Comparison of ENCODE assay signal across 1 cellular context in the genomic region with DNA sequence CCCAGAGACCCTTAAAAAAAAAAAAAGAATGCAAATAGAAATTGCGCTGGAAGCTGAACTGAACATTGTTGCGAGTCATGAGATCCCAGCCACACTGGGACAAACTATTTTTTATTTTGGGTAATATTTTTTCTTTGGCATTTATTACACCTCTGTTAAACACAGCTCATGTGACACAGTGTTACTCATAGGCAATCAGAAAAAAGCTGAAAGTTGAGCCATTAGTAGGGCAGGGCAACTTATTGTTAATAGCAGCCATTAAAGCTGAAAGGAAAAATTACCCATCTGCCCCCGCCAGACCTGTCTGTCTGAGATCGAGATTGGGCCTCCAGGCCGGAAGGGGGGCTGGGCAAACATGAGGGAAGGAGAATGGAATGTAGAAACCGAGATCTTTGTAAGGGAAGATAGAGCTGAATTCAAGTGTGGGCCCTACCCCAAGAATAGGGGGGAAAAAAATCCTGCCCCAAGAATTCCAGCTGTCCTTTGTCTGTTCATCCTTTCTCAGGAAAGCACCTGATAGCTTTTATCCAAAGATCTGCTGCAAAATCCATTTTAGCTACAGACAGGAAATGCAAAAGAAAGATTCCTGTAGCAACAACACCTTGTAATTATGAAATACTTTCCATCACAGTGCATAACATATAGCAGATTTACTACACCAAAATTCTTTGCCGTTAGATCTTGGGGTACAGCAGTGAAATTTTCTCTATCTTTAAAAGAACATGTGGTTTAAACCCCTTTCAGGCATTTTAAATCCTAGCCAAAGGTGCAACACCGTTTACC.
TF ChIP-seq lines count a peak whose summit lies in the region.

No MANE protein-coding gene starts in this region.

TF ChIP-seq in HEK293, 187 proteins besides CTCF, POLR2A, EP300 and RAD21 (continued from another document and continues in another):
- TF ChIP-seq, protein P1, sequence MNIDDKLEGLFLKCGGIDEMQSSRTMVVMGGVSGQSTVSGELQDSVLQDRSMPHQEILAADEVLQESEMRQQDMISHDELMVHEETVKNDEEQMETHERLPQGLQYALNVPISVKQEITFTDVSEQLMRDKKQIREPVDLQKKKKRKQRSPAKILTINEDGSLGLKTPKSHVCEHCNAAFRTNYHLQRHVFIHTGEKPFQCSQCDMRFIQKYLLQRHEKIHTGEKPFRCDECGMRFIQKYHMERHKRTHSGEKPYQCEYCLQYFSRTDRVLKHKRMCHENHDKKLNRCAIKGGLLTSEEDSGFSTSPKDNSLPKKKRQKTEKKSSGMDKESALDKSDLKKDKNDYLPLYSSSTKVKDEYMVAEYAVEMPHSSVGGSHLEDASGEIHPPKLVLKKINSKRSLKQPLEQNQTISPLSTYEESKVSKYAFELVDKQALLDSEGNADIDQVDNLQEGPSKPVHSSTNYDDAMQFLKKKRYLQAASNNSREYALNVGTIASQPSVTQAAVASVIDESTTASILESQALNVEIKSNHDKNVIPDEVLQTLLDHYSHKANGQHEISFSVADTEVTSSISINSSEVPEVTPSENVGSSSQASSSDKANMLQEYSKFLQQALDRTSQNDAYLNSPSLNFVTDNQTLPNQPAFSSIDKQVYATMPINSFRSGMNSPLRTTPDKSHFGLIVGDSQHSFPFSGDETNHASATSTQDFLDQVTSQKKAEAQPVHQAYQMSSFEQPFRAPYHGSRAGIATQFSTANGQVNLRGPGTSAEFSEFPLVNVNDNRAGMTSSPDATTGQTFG (tag by site-specific recombination; IDR thresholded peaks at IDR 0.05; ENCODE audit: borderline replicate concordance), result no peak
- TF ChIP-seq ZNF76 (tag by site-specific recombination; IDR thresholded peaks at IDR 0.05; ENCODE audit: borderline replicate concordance, low read depth) (peak; percentile 69), ZEB2 (tag by site-specific recombination; IDR thresholded peaks at IDR 0.05) (peak; percentile 91), ZNF423 (tag by site-specific recombination; IDR thresholded peaks at IDR 0.05) (no peak), ZFP41 (tag by site-specific recombination; IDR thresholded peaks at IDR 0.05; ENCODE audit: borderline replicate concordance) (no peak), EGR2 (tag by site-specific recombination; IDR thresholded peaks at IDR 0.05; ENCODE audit: low read depth) (no peak), ZNF341 (tag by site-specific recombination; IDR thresholded peaks at IDR 0.05; ENCODE audit: low read depth) (no peak), GLIS1 (tag by site-specific recombination; IDR thresholded peaks at IDR 0.05) (peak; percentile 12; the same call in 1 of the 2 replicates), ZNF10 (tag by site-specific recombination; IDR thresholded peaks at IDR 0.05) (no peak), ZNF19 (tag by site-specific recombination; IDR thresholded peaks at IDR 0.05; ENCODE audit: low read depth) (no peak), SP2 (tag by site-specific recombination; IDR thresholded peaks at IDR 0.05) (0 out of 2 replicates have a peak, but pooled peaks have one; percentile 36), OVOL3 (tag by site-specific recombination; IDR thresholded peaks at IDR 0.05) (0 out of 2 replicates have a peak, but pooled peaks have one; percentile 39), ZNF112 (tag by site-specific recombination; IDR thresholded peaks at IDR 0.05) (no peak), FEZF1 (tag by site-specific recombination; IDR thresholded peaks at IDR 0.05) (peak; percentile 32; the same call in 1 of the 2 replicates), SCRT1 (tag by site-specific recombination; IDR thresholded peaks at IDR 0.05; ENCODE audit: borderline replicate concordance) (no peak), ZNF585B (tag by site-specific recombination; IDR thresholded peaks at IDR 0.05) (no peak), YY2 (tag by site-specific recombination; IDR thresholded peaks at IDR 0.05) (no peak), ZBTB21 (tag by site-specific recombination; IDR thresholded peaks at IDR 0.05) (no peak), ZNF600 (tag by site-specific recombination; IDR thresholded peaks at IDR 0.05) (no peak), ZNF664 (tag by site-specific recombination; IDR thresholded peaks at IDR 0.05) (no peak), SALL2 (tag by site-specific recombination; IDR thresholded peaks at IDR 0.05; ENCODE audit: borderline replicate concordance) (no peak), TCF7L2 (IDR thresholded peaks at IDR 0.05; ENCODE audit: borderline replicate concordance, low read depth, low read length) (no peak), ZNF670 (tag by site-specific recombination; IDR thresholded peaks at IDR 0.05; ENCODE audit: low read depth) (no peak), YY1 (tag by site-specific recombination; IDR thresholded peaks at IDR 0.05) (no peak), ZNF2 (tag by site-specific recombination; IDR thresholded peaks at IDR 0.05) (0 out of 2 replicates have a peak, but pooled peaks have one; percentile 34), ZNF623 (tag by site-specific recombination; IDR thresholded peaks at IDR 0.05) (no peak), ZNF266 (tag by site-specific recombination; IDR thresholded peaks at IDR 0.05; ENCODE audit: low read depth) (no peak), ZFP69B (tag by site-specific recombination; IDR thresholded peaks at IDR 0.05) (peak; percentile 90), ZNF544 (tag by site-specific recombination; IDR thresholded peaks at IDR 0.05) (no peak), ZNF830 (tag by site-specific recombination; IDR thresholded peaks at IDR 0.05; ENCODE audit: low read depth) (no peak), RBAK (tag by site-specific recombination; IDR thresholded peaks at IDR 0.05) (no peak), ZNF529 (tag by site-specific recombination; IDR thresholded peaks at IDR 0.05; ENCODE audit: insufficient replicate concordance) (no peak)
- TF ChIP-seq, protein P2, sequence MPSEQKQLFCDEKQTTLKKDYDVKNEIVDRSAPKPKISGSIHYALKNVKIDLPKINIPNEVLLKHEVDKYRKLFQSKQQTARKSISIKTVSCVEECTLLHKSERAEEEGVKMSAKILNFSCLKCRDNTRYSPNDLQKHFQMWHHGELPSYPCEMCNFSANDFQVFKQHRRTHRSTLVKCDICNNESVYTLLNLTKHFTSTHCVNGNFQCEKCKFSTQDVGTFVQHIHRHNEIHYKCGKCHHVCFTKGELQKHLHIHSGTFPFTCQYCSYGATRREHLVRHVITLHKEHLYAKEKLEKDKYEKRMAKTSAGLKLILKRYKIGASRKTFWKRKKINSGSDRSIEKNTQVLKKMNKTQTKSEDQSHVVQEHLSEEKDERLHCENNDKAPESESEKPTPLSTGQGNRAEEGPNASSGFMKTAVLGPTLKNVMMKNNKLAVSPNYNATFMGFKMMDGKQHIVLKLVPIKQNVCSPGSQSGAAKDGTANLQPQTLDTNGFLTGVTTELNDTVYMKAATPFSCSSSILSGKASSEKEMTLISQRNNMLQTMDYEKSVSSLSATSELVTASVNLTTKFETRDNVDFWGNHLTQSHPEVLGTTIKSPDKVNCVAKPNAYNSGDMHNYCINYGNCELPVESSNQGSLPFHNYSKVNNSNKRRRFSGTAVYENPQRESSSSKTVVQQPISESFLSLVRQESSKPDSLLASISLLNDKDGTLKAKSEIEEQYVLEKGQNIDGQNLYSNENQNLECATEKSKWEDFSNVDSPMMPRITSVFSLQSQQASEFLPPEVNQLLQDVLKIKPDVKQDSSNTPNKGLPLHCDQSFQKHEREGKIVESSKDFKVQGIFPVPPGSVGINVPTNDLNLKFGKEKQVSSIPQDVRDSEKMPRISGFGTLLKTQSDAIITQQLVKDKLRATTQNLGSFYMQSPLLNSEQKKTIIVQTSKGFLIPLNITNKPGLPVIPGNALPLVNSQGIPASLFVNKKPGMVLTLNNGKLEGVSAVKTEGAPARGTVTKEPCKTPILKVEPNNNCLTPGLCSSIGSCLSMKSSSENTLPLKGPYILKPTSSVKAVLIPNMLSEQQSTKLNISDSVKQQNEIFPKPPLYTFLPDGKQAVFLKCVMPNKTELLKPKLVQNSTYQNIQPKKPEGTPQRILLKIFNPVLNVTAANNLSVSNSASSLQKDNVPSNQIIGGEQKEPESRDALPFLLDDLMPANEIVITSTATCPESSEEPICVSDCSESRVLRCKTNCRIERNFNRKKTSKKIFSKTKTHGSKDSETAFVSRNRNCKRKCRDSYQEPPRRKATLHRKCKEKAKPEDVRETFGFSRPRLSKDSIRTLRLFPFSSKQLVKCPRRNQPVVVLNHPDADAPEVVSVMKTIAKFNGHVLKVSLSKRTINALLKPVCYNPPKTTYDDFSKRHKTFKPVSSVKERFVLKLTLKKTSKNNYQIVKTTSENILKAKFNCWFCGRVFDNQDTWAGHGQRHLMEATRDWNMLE (tag by site-specific recombination; conservative IDR thresholded peaks at IDR 0.05; ENCODE audit: low read depth), result 0 out of 2 replicates have a peak, but pooled peaks have one; percentile 52
- TF ChIP-seq, protein P3, sequence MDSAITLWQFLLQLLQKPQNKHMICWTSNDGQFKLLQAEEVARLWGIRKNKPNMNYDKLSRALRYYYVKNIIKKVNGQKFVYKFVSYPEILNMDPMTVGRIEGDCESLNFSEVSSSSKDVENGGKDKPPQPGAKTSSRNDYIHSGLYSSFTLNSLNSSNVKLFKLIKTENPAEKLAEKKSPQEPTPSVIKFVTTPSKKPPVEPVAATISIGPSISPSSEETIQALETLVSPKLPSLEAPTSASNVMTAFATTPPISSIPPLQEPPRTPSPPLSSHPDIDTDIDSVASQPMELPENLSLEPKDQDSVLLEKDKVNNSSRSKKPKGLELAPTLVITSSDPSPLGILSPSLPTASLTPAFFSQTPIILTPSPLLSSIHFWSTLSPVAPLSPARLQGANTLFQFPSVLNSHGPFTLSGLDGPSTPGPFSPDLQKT (IDR thresholded peaks at IDR 0.05; ENCODE audit: borderline replicate concordance, low read depth, low read length), result no peak
- TF ChIP-seq, protein P4, sequence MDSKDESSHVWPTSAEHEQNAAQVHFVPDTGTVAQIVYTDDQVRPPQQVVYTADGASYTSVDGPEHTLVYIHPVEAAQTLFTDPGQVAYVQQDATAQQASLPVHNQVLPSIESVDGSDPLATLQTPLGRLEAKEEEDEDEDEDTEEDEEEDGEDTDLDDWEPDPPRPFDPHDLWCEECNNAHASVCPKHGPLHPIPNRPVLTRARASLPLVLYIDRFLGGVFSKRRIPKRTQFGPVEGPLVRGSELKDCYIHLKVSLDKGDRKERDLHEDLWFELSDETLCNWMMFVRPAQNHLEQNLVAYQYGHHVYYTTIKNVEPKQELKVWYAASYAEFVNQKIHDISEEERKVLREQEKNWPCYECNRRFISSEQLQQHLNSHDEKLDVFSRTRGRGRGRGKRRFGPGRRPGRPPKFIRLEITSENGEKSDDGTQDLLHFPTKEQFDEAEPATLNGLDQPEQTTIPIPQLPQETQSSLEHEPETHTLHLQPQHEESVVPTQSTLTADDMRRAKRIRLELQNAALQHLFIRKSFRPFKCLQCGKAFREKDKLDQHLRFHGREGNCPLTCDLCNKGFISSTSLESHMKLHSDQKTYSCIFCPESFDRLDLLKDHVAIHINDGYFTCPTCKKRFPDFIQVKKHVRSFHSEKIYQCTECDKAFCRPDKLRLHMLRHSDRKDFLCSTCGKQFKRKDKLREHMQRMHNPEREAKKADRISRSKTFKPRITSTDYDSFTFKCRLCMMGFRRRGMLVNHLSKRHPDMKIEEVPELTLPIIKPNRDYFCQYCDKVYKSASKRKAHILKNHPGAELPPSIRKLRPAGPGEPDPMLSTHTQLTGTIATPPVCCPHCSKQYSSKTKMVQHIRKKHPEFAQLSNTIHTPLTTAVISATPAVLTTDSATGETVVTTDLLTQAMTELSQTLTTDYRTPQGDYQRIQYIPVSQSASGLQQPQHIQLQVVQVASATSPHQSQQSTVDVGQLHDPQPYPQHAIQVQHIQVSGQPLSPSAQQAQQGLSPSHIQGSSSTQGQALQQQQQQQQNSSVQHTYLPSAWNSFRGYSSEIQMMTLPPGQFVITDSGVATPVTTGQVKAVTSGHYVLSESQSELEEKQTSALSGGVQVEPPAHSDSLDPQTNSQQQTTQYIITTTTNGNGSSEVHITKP (tag by site-specific recombination; IDR thresholded peaks at IDR 0.05), result peak; percentile 91
- TF ChIP-seq, protein P5, sequence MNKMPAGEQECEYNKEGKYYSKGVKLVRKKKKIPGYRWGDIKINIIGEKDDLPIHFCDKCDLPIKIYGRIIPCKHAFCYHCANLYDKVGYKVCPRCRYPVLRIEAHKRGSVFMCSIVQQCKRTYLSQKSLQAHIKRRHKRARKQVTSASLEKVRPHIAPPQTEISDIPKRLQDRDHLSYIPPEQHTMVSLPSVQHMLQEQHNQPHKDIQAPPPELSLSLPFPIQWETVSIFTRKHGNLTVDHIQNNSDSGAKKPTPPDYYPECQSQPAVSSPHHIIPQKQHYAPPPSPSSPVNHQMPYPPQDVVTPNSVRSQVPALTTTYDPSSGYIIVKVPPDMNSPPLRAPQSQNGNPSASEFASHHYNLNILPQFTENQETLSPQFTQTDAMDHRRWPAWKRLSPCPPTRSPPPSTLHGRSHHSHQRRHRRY (tag by site-specific recombination; IDR thresholded peaks at IDR 0.05), result no peak
- TF ChIP-seq, protein P6, sequence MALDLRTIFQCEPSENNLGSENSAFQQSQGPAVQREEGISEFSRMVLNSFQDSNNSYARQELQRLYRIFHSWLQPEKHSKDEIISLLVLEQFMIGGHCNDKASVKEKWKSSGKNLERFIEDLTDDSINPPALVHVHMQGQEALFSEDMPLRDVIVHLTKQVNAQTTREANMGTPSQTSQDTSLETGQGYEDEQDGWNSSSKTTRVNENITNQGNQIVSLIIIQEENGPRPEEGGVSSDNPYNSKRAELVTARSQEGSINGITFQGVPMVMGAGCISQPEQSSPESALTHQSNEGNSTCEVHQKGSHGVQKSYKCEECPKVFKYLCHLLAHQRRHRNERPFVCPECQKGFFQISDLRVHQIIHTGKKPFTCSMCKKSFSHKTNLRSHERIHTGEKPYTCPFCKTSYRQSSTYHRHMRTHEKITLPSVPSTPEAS (tag by site-specific recombination; IDR thresholded peaks at IDR 0.05), result no peak
- TF ChIP-seq, protein P7, sequence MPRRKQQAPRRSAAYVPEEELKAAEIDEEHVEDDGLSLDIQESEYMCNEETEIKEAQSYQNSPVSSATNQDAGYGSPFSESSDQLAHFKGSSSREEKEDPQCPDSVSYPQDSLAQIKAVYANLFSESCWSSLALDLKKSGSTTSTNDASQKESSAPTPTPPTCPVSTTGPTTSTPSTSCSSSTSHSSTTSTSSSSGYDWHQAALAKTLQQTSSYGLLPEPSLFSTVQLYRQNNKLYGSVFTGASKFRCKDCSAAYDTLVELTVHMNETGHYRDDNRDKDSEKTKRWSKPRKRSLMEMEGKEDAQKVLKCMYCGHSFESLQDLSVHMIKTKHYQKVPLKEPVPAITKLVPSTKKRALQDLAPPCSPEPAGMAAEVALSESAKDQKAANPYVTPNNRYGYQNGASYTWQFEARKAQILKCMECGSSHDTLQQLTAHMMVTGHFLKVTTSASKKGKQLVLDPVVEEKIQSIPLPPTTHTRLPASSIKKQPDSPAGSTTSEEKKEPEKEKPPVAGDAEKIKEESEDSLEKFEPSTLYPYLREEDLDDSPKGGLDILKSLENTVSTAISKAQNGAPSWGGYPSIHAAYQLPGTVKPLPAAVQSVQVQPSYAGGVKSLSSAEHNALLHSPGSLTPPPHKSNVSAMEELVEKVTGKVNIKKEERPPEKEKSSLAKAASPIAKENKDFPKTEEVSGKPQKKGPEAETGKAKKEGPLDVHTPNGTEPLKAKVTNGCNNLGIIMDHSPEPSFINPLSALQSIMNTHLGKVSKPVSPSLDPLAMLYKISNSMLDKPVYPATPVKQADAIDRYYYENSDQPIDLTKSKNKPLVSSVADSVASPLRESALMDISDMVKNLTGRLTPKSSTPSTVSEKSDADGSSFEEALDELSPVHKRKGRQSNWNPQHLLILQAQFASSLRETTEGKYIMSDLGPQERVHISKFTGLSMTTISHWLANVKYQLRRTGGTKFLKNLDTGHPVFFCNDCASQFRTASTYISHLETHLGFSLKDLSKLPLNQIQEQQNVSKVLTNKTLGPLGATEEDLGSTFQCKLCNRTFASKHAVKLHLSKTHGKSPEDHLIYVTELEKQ (tag by site-specific recombination; IDR thresholded peaks at IDR 0.05; ENCODE audit: borderline replicate concordance), result peak; percentile 71; the same call in 1 of the 2 replicates
